In genomic region chr1:9603766-9604753, GRCh38 we compare ENCODE assay signal across 19 cellular contexts. TPM values are rescaled to one million over a fixed set of nuclear protein-coding genes. Genes with fewer than 3 reads are reported as not detected.
DNase-seq lines count a peak whose midpoint lies in the region; ATAC-seq, FAIRE-seq and TF ChIP-seq lines count a peak whose summit lies in the region.
"Had no signal": no experiment of that assay in that cellular context is flagged by ENCODE, and none has a peak within 500 bp of the region (broad histone marks: within the 10 kb centered on the region; RNA-seq: fewer than 3 reads in every experiment).

No MANE protein-coding gene starts in this region.

- no peak overlapping the region for H3K4me3 Mint-ChIP-seq in activated CD4-positive, alpha-beta T cell treated with anti-CD3 and anti-CD28 coated beads, Interleukin-2, amount 10 ng/mL, durations not matched to agents 7 days and 5 days
- H3K4me3 Mint-ChIP-seq in GM23338, result no peak overlapping the region

- no peaks in the 10 kb centered on the region for H3K4me1 Mint-ChIP-seq in activated CD4-positive, alpha-beta T cell treated with anti-CD3 and anti-CD28 coated beads, Interleukin-2, amount 10 ng/mL, durations not matched to agents 7 days and 5 days
- H3K4me1 Mint-ChIP-seq in GM23338, result 0 out of 3 replicates have a peak, but pooled peaks cover 2% of the 10 kb centered on the region

- CTCF ChIA-PET in activated CD4-positive, alpha-beta T cell treated with anti-CD3 and anti-CD28 coated beads, Interleukin-2, amount 10 ng/mL, durations not matched to agents 7 days and 5 days (lab: Charles Lee), result interaction anchor here (1.0 to 2.0 kb wide), 2 partner anchors 11 to 230 kb away, joined by 4 to 6 read pairs; no protein-coding TSS in a partner anchor
- CTCF ChIA-PET in SK-N-SH (lab: Yijun Ruan, JAX), result interaction anchor here (0.6 to 3.4 kb wide), 10 partner anchors 8 to 713 kb away, joined by 3 to 51 read pairs (median 6); partner anchors contain the start of gene TMEM201

- H3K27ac Mint-ChIP-seq in activated CD4-positive, alpha-beta T cell treated with anti-CD3 and anti-CD28 coated beads, Interleukin-2, amount 10 ng/mL, durations not matched to agents 7 days and 5 days, result peak overlapping the region; percentile 25
- H3K27ac Mint-ChIP-seq in GM23338, result peak overlapping the region; percentile 74; the same call in 1 of the 2 replicates

- H3K9ac ChIP-seq in SK-N-SH (no peak overlapping the region), kidney (ENCODE audit: low read length in 2 of 2) (no peak overlapping the region)

- H3K79me2 ChIP-seq in GM23338 (replicated peaks; ENCODE audit: insufficient read depth) (no peaks in the 10 kb centered on the region), SK-N-SH (ENCODE audit: insufficient read depth) (no peaks in the 10 kb centered on the region)

- peaks cover 4% of the 10 kb centered on the region; the same call in 1 of the 2 replicates for H4K20me1 ChIP-seq in GM23338 (replicated peaks; ENCODE audit: insufficient read depth)
- no peaks in the 10 kb centered on the region for H4K20me1 ChIP-seq in SK-N-SH (ENCODE audit: insufficient read depth)

- TF ChIP-seq CTCF in GM23338 (conservative IDR thresholded peaks at IDR 0.05; ENCODE audit: low read depth in 2 of 2) (no peak), SK-N-SH (IDR thresholded peaks at IDR 0.05) (no peak), kidney (IDR thresholded peaks at IDR 0.05; ENCODE audit: borderline replicate concordance, extremely low read depth, insufficient read depth) (no peak)

- H3K36me3 Mint-ChIP-seq in activated CD4-positive, alpha-beta T cell treated with anti-CD3 and anti-CD28 coated beads, Interleukin-2, amount 10 ng/mL, durations not matched to agents 7 days and 5 days (ENCODE audit: low read depth), result peaks cover 2% of the 10 kb centered on the region
- peaks cover 25% of the 10 kb centered on the region for H3K36me3 Mint-ChIP-seq in GM23338 (ENCODE audit: low read depth)

- peak in 1 of 2 experiments; percentile 67; a peak in 2 of 4 replicates for TF ChIP-seq EP300 in SK-N-SH (IDR thresholded peaks at IDR 0.05; ENCODE audit: borderline replicate concordance in 1 of 2, low read depth in 1 of 2, low read length in 1 of 2)

- H3K9me2 ChIP-seq in GM23338 (ENCODE audit: insufficient read depth), result no peaks in the 10 kb centered on the region
- no peaks in the 10 kb centered on the region for H3K9me2 ChIP-seq in SK-N-SH

- peak; percentile 69 for TF ChIP-seq RAD21 in SK-N-SH (IDR thresholded peaks at IDR 0.05; ENCODE audit: low read length)

- peaks cover 6% of the 10 kb centered on the region; the same call in 1 of the 2 replicates for H3K36me3 ChIP-seq in GM23338 (ENCODE audit: insufficient read depth)
- H3K36me3 ChIP-seq in SK-N-SH (replicated peaks in 1 of 2; ENCODE audit: control insufficient read depth in 1 of 2, insufficient read depth in 2 of 2, low read length in 1 of 2), result peaks cover 0 to 38% of the 10 kb centered on the region in 2 experiments
- H3K36me3 ChIP-seq in kidney (ENCODE audit: control insufficient read depth in 1 of 2, insufficient read depth in 2 of 2, low read length in 2 of 2), result peaks cover 3 to 18% of the 10 kb centered on the region in 2 donors

- H3F3A ChIP-seq in GM23338 (replicated peaks; ENCODE audit: low read depth) (no peaks in the 10 kb centered on the region), SK-N-SH (replicated peaks; ENCODE audit: insufficient read depth) (no peaks in the 10 kb centered on the region)

- no peak for DNase-seq in activated CD4-positive, alpha-beta T cell treated with anti-CD3 and anti-CD28 coated beads, Interleukin-2, amount 10 ng/mL, durations not matched to agents 7 days and 5 days
- no peak for DNase-seq in activated CD4-positive, alpha-beta T cell treated with anti-CD3 and anti-CD28 coated beads, Interleukin-2, amount 50 U/mL, for 48 hours
- DNase-seq in GM23338 (ENCODE audit: low spot score) (no peak), SK-N-SH (peak; percentile 95), kidney (peak; percentile 59), RKO (ENCODE audit: low spot score) (no peak)
- DNase-seq: DND-41, KBM-7, NCI-H1417, NCI-H1930, NCI-H226, NCI-H524, NCI-H82, PC-3 had no signal

- H2AFZ ChIP-seq in GM23338, result no peak overlapping the region
- no peak overlapping the region for H2AFZ ChIP-seq in SK-N-SH (ENCODE audit: low read depth)

- WGBS in SK-N-SH (ENCODE audit: low lambda C conversion rate), result 81% methylated on average over 21 of the region's 42 CpGs

- 0 out of 2 replicates have a peak overlapping the region, but pooled peaks have one; percentile 26 for H3K27ac ChIP-seq in GM23338 (ENCODE audit: low read depth)
- H3K27ac ChIP-seq in SK-N-SH (ENCODE audit: low read depth in 2 of 2, low read length in 1 of 2), result peak overlapping the region in 1 of 2 experiments; percentile 94; a peak in 2 of 4 replicates
- no peak overlapping the region for H3K27ac ChIP-seq in kidney (ENCODE audit: low read depth in 2 of 2, low read length in 2 of 2)
- H3K27ac ChIP-seq: 22Rv1, SJSA1 had no signal

- no peaks in the 10 kb centered on the region for H3K9me3 ChIP-seq in SK-N-SH
- H3K9me3 ChIP-seq in kidney (ENCODE audit: control insufficient read depth in 1 of 2, low read length in 2 of 2), result no peaks in the 10 kb centered on the region
- H3K9me3 ChIP-seq: SJSA1 had no signal

- no peaks in the 10 kb centered on the region for H3K9me3 Mint-ChIP-seq in activated CD4-positive, alpha-beta T cell treated with anti-CD3 and anti-CD28 coated beads, Interleukin-2, amount 10 ng/mL, durations not matched to agents 7 days and 5 days
- no peaks in the 10 kb centered on the region; the same call in 2 of the 3 replicates for H3K9me3 Mint-ChIP-seq in GM23338

- H3K27me3 ChIP-seq in GM23338 (ENCODE audit: insufficient read depth) (no peaks in the 10 kb centered on the region), SK-N-SH (ENCODE audit: insufficient read depth) (no peaks in the 10 kb centered on the region)
- H3K27me3 ChIP-seq: SJSA1 had no signal

- ATAC-seq in GM23338 (no peak), esophagus mucosa (no peak), GM19395 (IDR thresholded peaks at IDR 0.05; ENCODE audit: unreplicated experiment) (no peak)
- ATAC-seq: HCT116, PC-3 had no signal

- no peak for FAIRE-seq in kidney (lab: Jason Lieb, UNC)

- H3K4me3 ChIP-seq in GM23338 (no peak overlapping the region), SK-N-SH (ENCODE audit: low read depth in 2 of 2, low read length in 1 of 2) (no peak overlapping the region), kidney (ENCODE audit: low read length in 2 of 2) (no peak overlapping the region)
- H3K4me3 ChIP-seq: SJSA1 had no signal

- POLR2A ChIA-PET in activated CD4-positive, alpha-beta T cell treated with anti-CD3 and anti-CD28 coated beads, Interleukin-2, amount 10 ng/mL, durations not matched to agents 7 days and 5 days (lab: Charles Lee), result no interaction called here
- POLR2A ChIA-PET in SK-N-SH (lab: Yijun Ruan, JAX), result interaction anchor here (1.0 to 1.5 kb wide), 3 partner anchors 11 to 14 kb away, joined by 4 to 8 read pairs (median 5); no protein-coding TSS in a partner anchor

- H3K4me1 ChIP-seq in GM23338 (ENCODE audit: insufficient read depth) (no peaks in the 10 kb centered on the region), SK-N-SH (ENCODE audit: control insufficient read depth in 1 of 2, insufficient read depth in 2 of 2, low read depth in 1 of 2, low read length in 1 of 2) (peaks cover 0 to 48% of the 10 kb centered on the region in 2 experiments; a peak in 2 of 4 replicates), kidney (ENCODE audit: control insufficient read depth in 1 of 2, insufficient read depth in 1 of 2, low read depth in 1 of 2, low read length in 2 of 2) (no peaks in the 10 kb centered on the region)
- H3K4me1 ChIP-seq: SJSA1 had no signal

- no peaks in the 10 kb centered on the region for H3K27me3 Mint-ChIP-seq in activated CD4-positive, alpha-beta T cell treated with anti-CD3 and anti-CD28 coated beads, Interleukin-2, amount 10 ng/mL, durations not matched to agents 7 days and 5 days
- peaks cover 7% of the 10 kb centered on the region for H3K27me3 Mint-ChIP-seq in GM23338 (ENCODE audit: insufficient read depth, low read depth, poor library complexity)

- intact Hi-C loops in kidney (cut with DNase I), result no loop called here

- no peak overlapping the region for H3K4me2 ChIP-seq in GM23338
- no peak overlapping the region for H3K4me2 ChIP-seq in SK-N-SH

TF ChIP-seq in GM23338, 12 proteins besides CTCF, POLR2A, EP300 and RAD21 (continues in another document):
- no peak for TF ChIP-seq JUNB (IDR thresholded peaks at IDR 0.05; ENCODE audit: unreplicated experiment)

TF ChIP-seq in SK-N-SH, 30 proteins besides CTCF, POLR2A, EP300 and RAD21 (continues in another document):
- TF ChIP-seq IRF3 (IDR thresholded peaks at IDR 0.05; ENCODE audit: low read depth, low read length) (no peak), FOXJ3 (CRISPR knock-in tag; IDR thresholded peaks at IDR 0.05) (peak; percentile 68; the same call in 1 of the 2 replicates), NRF1 (IDR thresholded peaks at IDR 0.05; ENCODE audit: low read depth, low read length) (no peak)

RNA-seq across cellular contexts. Expression of gene TMEM201, which starts 15.3 kb away (rescaled TPM):
- 10 to 100 TPM; 17.1 to 17.9 TPM for total RNA-seq in activated CD4-positive, alpha-beta T cell treated with anti-CD3 and anti-CD28 coated beads, Interleukin-2, amount 10 ng/mL, durations not matched to agents 7 days and 5 days
- 24.5 and 27.2 TPM in 2 replicates for total RNA-seq in GM23338 (2014; rRNA removed; shearing (Covaris generic))
- polyA plus RNA-seq in GM23338 (2016; fragmentation: Nextera tagmentation; extraction: Ambion mirVana) (11.6 and 11.8 TPM in 2 replicates), SK-N-SH (2012; rRNA removed) (3.0 and 8.2 TPM in 2 replicates), kidney (ENCODE audit: insufficient read depth, low read depth, low replicate concordance) (9.1 TPM)
- polyA plus RNA-seq in SK-N-SH (2012; cell fraction: cytosol; rRNA removed), result 2.7 and 5.1 TPM in 2 replicates
- 17.3 and 19.4 TPM in 2 replicates for polyA plus RNA-seq in SK-N-SH (2012; cell fraction: nucleus; rRNA removed)
- total RNA-seq in kidney (13.2 TPM), esophagus mucosa (7.7 TPM)

RNA-seq across cellular contexts. Expression of gene PIK3CD, which starts 47.5 kb away (rescaled TPM):
- 100 to 1,000 TPM; 222 to 242 TPM for total RNA-seq in activated CD4-positive, alpha-beta T cell treated with anti-CD3 and anti-CD28 coated beads, Interleukin-2, amount 10 ng/mL, durations not matched to agents 7 days and 5 days
- 16.8 and 32.1 TPM in 2 replicates for total RNA-seq in GM23338 (2014; rRNA removed; shearing (Covaris generic))
- polyA plus RNA-seq in GM23338 (2016; fragmentation: Nextera tagmentation; extraction: Ambion mirVana) (6.6 and 7.8 TPM in 2 replicates), SK-N-SH (2012; rRNA removed) (5.5 and 6.0 TPM in 2 replicates), kidney (ENCODE audit: insufficient read depth, low read depth, low replicate concordance) (5.3 TPM)
- 2.7 and 3.9 TPM in 2 replicates for polyA plus RNA-seq in SK-N-SH (2012; cell fraction: cytosol; rRNA removed)
- polyA plus RNA-seq in SK-N-SH (2012; cell fraction: nucleus; rRNA removed), result 12.9 and 13.6 TPM in 2 replicates
- total RNA-seq in kidney (19.7 TPM), esophagus mucosa (6.2 TPM)

Comparison
In these comparisons a context has a peak if more than half of its experiments do, and no peak if none do; other contexts are left out.
1. DNase-seq: peak in SK-N-SH (single experiment) and kidney (single experiment); none in activated CD4-positive, alpha-beta T cell treated with anti-CD3 and anti-CD28 coated beads, Interleukin-2, amount 10 ng/mL, durations not matched to agents 7 days and 5 days (single experiment), activated CD4-positive, alpha-beta T cell treated with anti-CD3 and anti-CD28 coated beads, Interleukin-2, amount 50 U/mL, for 48 hours (0 of 2), GM23338 (single experiment) and RKO (single experiment).